8 cellular contexts compared by ENCODE assay signal in the genomic region with DNA sequence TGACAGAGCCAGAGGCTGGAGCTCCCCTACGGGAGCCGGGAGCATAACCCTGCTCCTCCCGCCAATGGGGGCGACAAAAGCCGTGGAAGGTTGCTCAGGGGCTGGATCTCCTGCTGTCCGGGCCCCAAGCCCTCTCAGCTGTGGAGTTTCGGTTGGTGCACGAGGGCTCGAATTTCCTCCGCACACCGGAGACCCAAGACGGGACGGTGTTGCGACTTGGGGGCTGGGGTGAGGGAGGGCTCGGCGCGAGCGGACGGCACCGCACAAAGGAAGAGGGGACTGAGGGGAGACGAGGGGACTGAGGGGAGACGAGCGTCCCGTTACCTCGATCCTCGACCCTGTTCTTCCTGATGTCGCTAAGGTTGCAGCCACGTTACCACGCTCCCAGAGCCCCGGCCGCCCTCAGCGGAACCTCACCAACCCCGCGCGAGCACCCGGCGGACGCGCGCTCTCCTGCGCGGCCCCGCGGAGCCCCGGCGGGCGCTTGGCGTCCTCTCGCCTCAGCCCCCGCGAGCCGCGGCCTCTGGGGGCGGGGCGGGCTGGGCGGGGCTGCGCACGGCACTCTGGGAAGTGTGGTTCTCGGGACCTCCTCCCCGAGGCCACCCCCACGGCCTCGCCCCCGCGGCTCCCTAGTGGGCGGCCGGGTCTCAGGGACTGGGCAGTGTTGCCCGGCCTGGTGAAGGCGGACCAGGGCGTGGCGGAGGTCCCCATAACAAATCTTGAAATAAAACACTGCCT. TPM values are rescaled to one million over a fixed set of nuclear protein-coding genes. Genes with fewer than 3 reads are reported as not detected.
DNase-seq lines count a peak whose midpoint lies in the region; ATAC-seq, FAIRE-seq and TF ChIP-seq lines count a peak whose summit lies in the region.

Gene KLHL8 (minus strand): TSS at position 525 of the 738 bp plus-strand sequence. CDS start 25,079 bp downstream, outside the sequence.

- H3K36me3 ChIP-seq in gastroesophageal sphincter (no peaks in the 10 kb centered on the region), suprapubic skin (no peaks in the 10 kb centered on the region)

- peaks cover 16% of the 10 kb centered on the region for H3K4me1 Mint-ChIP-seq in activated naive CD4-positive, alpha-beta T cell treated with anti-CD3 and anti-CD28 coated beads for 36 hours (ENCODE audit: low read depth)

- TF ChIP-seq EP300 in gastroesophageal sphincter (IDR thresholded peaks at IDR 0.05) (no peak), suprapubic skin (IDR thresholded peaks at IDR 0.05) (no peak)

- in situ Hi-C loops in SK-MEL-5 (cut with HindIII; ENCODE audit: low pct_unique_long_range_greater_than_20kb, low sequenced_read_pairs), result no loop called here

- peak within 1 kb of the TSS; percentile 67 to 95 (median 91) for H3K27ac ChIP-seq in gastroesophageal sphincter
- peak within 1 kb of the TSS; percentile 85 for H3K27ac ChIP-seq in suprapubic skin

- TF ChIP-seq CTCF in gastroesophageal sphincter (IDR thresholded peaks at IDR 0.05) (peak in 1 of 4 experiments; percentile 40), suprapubic skin (IDR thresholded peaks at IDR 0.05) (no peak)

- H3K4me1 ChIP-seq in gastroesophageal sphincter (peaks cover 0 to 15% (median 5%) of the 10 kb centered on the region in 3 donors), suprapubic skin (peaks cover 11% of the 10 kb centered on the region)

- peak; percentile 85 for DNase-seq in GDM1 (lab: John Stamatoyannopoulos, UW)
- DNase-seq in H54 (ENCODE audit: insufficient read length, low spot score), result peak; percentile 66
- peak; percentile 85 for DNase-seq in LoVo (ENCODE audit: low spot score)
- peak; percentile 88 for DNase-seq in SK-MEL-5 (ENCODE audit: low read depth, low spot score)
- DNase-seq in activated naive CD4-positive, alpha-beta T cell treated with anti-CD3 and anti-CD28 coated beads for 36 hours, result peak; percentile 85
- peak; percentile 8 to 93 (median 83) for DNase-seq in nucleus accumbens (lab: John Stamatoyannopoulos, UW)
- peak; percentile 85 to 88 for DNase-seq in suprapubic skin (ENCODE audit: low spot score in 2 of 2)

- no peaks in the 10 kb centered on the region for H3K9me3 ChIP-seq in gastroesophageal sphincter
- no peaks in the 10 kb centered on the region for H3K9me3 ChIP-seq in suprapubic skin

- H3K27ac Mint-ChIP-seq in activated naive CD4-positive, alpha-beta T cell treated with anti-CD3 and anti-CD28 coated beads for 36 hours, result peak within 1 kb of the TSS; percentile 82

- H3K27me3 ChIP-seq in gastroesophageal sphincter, result no peaks in the 10 kb centered on the region
- H3K27me3 ChIP-seq in suprapubic skin, result no peaks in the 10 kb centered on the region

- CTCF ChIA-PET in activated naive CD4-positive, alpha-beta T cell treated with anti-CD3 and anti-CD28 coated beads for 36 hours (lab: Charles Lee), result interaction anchor here (1.0 to 2.9 kb wide), 10 partner anchors 15 to 298 kb away, joined by 3 to 11 read pairs (median 4); partner anchors contain the start of gene AFF1

- H3K4me3 ChIP-seq in gastroesophageal sphincter, result peak within 1 kb of the TSS; percentile 85 to 91
- H3K4me3 ChIP-seq in suprapubic skin, result peak within 1 kb of the TSS; percentile 83

- H3K36me3 Mint-ChIP-seq in activated naive CD4-positive, alpha-beta T cell treated with anti-CD3 and anti-CD28 coated beads for 36 hours (ENCODE audit: low read depth), result no peaks in the 10 kb centered on the region

- 0% methylated on average over 8 to 11 of the region's 70 CpGs for WGBS in gastroesophageal sphincter (ENCODE audit: low coverage in 1 of 2), 2 donors
- 1% methylated on average over 17 of the region's 70 CpGs for WGBS in suprapubic skin

- no peaks in the 10 kb centered on the region for H3K27me3 Mint-ChIP-seq in activated naive CD4-positive, alpha-beta T cell treated with anti-CD3 and anti-CD28 coated beads for 36 hours (ENCODE audit: low read depth)

- no peaks in the 10 kb centered on the region for H3K9me3 Mint-ChIP-seq in activated naive CD4-positive, alpha-beta T cell treated with anti-CD3 and anti-CD28 coated beads for 36 hours

- peak; percentile 90 for TF ChIP-seq POLR2A in H54 (IDR thresholded peaks at IDR 0.05; ENCODE audit: low read depth, low read length)
- TF ChIP-seq POLR2A in gastroesophageal sphincter (IDR thresholded peaks at IDR 0.05), result peak; percentile 70 to 80
- peak in 1 of 2 donors; percentile 64 for TF ChIP-seq POLR2A in suprapubic skin (IDR thresholded peaks at IDR 0.05)

- intact Hi-C loops in activated naive CD4-positive, alpha-beta T cell treated with anti-CD3 and anti-CD28 coated beads for 36 hours (cut with micrococcal nuclease), result loop anchor here (1.0 to 2.0 kb wide), 9 partner anchors 11 to 1063 kb away; partner anchors contain the start of gene NUDT9

- no peak for FAIRE-seq in H54 (lab: Jason Lieb, UNC)

- ATAC-seq in gastroesophageal sphincter, result peak; percentile 98

- H3K4me3 Mint-ChIP-seq in activated naive CD4-positive, alpha-beta T cell treated with anti-CD3 and anti-CD28 coated beads for 36 hours, result peak within 1 kb of the TSS; percentile 84

RNA-seq across cellular contexts. Expression of gene KLHL8, which starts in this region (rescaled TPM):
- 7.5 and 7.6 TPM in 2 replicates for total RNA-seq in SK-MEL-5 (2014; rRNA removed; shearing (Covaris generic))
- 5.3 and 6.2 TPM in 2 replicates for polyA plus RNA-seq in SK-MEL-5 (2015; cell fraction: cytosol; rRNA removed)
- 2.2 and 2.8 TPM in 2 replicates for polyA plus RNA-seq in SK-MEL-5 (2015; cell fraction: nucleus; rRNA removed)
- total RNA-seq in activated naive CD4-positive, alpha-beta T cell treated with anti-CD3 and anti-CD28 coated beads for 36 hours, result 10 to 100 TPM; 10.7 to 12.1 TPM
- total RNA-seq in gastroesophageal sphincter (10 to 100 TPM in 3 of 4 donors, 1 to 10 TPM in 1; 9.1 to 17.6 (median 13.0) TPM), suprapubic skin (10 to 100 TPM in 1 of 4 donors, 1 to 10 TPM in 3; 6.1 to 10.1 (median 7.2) TPM)

Comparison
In these comparisons a context has a peak if more than half of its experiments do, and no peak if none do; other contexts are left out.
1. Peak in every context shown above with its lines: DNase-seq, ATAC-seq, H3K4me3 ChIP-seq and H3K27ac ChIP-seq.